In the genomic region with DNA sequence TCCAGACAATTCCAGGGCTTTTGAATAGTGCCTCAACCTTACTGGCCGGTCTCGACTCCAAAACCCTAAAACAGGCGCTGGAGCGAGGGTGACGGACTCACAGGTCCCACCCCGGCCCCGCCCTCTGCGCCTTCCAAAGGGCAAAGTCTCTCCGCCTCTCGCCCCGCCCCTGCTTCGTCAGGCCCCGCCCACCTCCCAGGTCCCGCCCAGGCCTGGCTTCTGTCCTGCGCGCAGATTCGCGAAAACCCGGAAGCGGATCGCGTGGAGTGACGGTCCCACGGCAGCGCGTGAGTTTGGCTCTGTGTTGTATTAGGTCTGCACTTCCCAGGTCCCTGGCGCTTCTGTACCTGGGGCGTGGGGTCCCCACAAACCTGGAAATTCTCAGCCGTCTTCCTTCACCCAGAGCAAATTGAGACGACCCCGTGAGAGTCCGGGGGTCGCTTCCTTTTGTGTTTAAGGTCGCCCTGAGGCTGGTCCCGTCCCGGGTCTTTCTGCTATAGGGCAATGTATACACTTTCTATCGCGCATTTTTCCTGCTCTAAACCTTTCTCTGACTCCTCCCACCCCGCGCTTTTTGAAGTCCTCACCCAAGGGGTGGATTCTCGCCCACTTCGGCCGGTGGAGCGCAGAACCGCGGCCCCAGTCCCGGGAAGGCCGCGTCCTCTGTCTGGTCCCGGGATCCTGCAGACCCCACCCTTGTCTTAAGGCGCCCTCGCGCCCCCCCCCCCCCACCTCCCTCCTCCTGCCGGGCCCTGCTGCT, we compare ENCODE assay signal across 1 cellular context.
TF ChIP-seq lines count a peak whose summit lies in the region.

TSS of gene ZNF813 (plus strand) at position 231 of the 760 bp plus-strand sequence. CDS start 16,090 bp downstream, outside the sequence.

TF ChIP-seq in HepG2, 621 proteins besides CTCF, POLR2A, EP300 and RAD21 (continued from another document and continues in another):
- TF ChIP-seq, protein P1, sequence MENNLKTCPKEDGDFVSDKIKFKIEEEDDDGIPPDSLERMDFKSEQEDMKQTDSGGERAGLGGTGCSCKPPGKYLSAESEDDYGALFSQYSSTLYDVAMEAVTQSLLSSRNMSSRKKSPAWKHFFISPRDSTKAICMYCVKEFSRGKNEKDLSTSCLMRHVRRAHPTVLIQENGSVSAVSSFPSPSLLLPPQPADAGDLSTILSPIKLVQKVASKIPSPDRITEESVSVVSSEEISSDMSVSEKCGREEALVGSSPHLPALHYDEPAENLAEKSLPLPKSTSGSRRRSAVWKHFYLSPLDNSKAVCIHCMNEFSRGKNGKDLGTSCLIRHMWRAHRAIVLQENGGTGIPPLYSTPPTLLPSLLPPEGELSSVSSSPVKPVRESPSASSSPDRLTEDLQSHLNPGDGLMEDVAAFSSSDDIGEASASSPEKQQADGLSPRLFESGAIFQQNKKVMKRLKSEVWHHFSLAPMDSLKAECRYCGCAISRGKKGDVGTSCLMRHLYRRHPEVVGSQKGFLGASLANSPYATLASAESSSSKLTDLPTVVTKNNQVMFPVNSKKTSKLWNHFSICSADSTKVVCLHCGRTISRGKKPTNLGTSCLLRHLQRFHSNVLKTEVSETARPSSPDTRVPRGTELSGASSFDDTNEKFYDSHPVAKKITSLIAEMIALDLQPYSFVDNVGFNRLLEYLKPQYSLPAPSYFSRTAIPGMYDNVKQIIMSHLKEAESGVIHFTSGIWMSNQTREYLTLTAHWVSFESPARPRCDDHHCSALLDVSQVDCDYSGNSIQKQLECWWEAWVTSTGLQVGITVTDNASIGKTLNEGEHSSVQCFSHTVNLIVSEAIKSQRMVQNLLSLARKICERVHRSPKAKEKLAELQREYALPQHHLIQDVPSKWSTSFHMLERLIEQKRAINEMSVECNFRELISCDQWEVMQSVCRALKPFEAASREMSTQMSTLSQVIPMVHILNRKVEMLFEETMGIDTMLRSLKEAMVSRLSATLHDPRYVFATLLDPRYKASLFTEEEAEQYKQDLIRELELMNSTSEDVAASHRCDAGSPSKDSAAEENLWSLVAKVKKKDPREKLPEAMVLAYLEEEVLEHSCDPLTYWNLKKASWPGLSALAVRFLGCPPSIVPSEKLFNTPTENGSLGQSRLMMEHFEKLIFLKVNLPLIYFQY (CRISPR knock-in tag; IDR thresholded peaks at IDR 0.05; ENCODE audit: borderline replicate concordance) = peak; percentile 39; the same call in 1 of the 2 replicates
- TF ChIP-seq YEATS2 (CRISPR knock-in tag; IDR thresholded peaks at IDR 0.05; ENCODE audit: borderline replicate concordance) = 0 out of 2 replicates have a peak, but pooled peaks have one; percentile 27
- no peak for TF ChIP-seq GRHL1 (CRISPR knock-in tag; conservative IDR thresholded peaks at IDR 0.05)
- TF ChIP-seq CREB1 (IDR thresholded peaks at IDR 0.05) = peak; percentile 13; the same call in 1 of the 2 replicates
- no peak for TF ChIP-seq CREB1 (CRISPR knock-in tag; IDR thresholded peaks at IDR 0.05)
- no peak for TF ChIP-seq MIXL1 (CRISPR knock-in tag; IDR thresholded peaks at IDR 0.05)
- TF ChIP-seq TSC22D2 (CRISPR knock-in tag; IDR thresholded peaks at IDR 0.05; ENCODE audit: borderline replicate concordance) = 0 out of 2 replicates have a peak, but pooled peaks have one; percentile 24
- TF ChIP-seq MAZ (IDR thresholded peaks at IDR 0.05; ENCODE audit: borderline replicate concordance, low read depth, low read length) = no peak
- TF ChIP-seq MAZ (CRISPR knock-in tag; IDR thresholded peaks at IDR 0.05; ENCODE audit: low read depth) = peak; percentile 52; the same call in 1 of the 2 replicates
- TF ChIP-seq PHF20 (CRISPR knock-in tag; IDR thresholded peaks at IDR 0.05) = peak; percentile 66
- TF ChIP-seq ZNF563 (CRISPR knock-in tag; IDR thresholded peaks at IDR 0.05) = no peak
- TF ChIP-seq ETV5 (CRISPR knock-in tag; IDR thresholded peaks at IDR 0.05; ENCODE audit: borderline replicate concordance) = 0 out of 2 replicates have a peak, but pooled peaks have one; percentile 23
- TF ChIP-seq ZBTB40 (IDR thresholded peaks at IDR 0.05) = no peak
- no peak for TF ChIP-seq ZBTB40 (CRISPR knock-in tag; IDR thresholded peaks at IDR 0.05)
- TF ChIP-seq HOXA3 (CRISPR knock-in tag; IDR thresholded peaks at IDR 0.05) = peak; percentile 43
- no peak for TF ChIP-seq ZNF282 (IDR thresholded peaks at IDR 0.05; ENCODE audit: partially characterized antibody)
- TF ChIP-seq, protein P2, sequence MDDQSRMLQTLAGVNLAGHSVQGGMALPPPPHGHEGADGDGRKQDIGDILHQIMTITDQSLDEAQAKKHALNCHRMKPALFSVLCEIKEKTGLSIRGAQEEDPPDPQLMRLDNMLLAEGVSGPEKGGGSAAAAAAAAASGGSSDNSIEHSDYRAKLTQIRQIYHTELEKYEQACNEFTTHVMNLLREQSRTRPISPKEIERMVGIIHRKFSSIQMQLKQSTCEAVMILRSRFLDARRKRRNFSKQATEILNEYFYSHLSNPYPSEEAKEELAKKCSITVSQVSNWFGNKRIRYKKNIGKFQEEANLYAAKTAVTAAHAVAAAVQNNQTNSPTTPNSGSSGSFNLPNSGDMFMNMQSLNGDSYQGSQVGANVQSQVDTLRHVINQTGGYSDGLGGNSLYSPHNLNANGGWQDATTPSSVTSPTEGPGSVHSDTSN (CRISPR knock-in tag; IDR thresholded peaks at IDR 0.05; ENCODE audit: borderline replicate concordance) = no peak
- no peak; the same call in 1 of the 2 replicates for TF ChIP-seq ZFY (CRISPR knock-in tag; IDR thresholded peaks at IDR 0.05)
- no peak for TF ChIP-seq SMARCE1 (IDR thresholded peaks at IDR 0.05; ENCODE audit: borderline replicate concordance)
- TF ChIP-seq FOXK1 (CRISPR knock-in tag; IDR thresholded peaks at IDR 0.05; ENCODE audit: borderline replicate concordance, low read depth) = 0 out of 2 replicates have a peak, but pooled peaks have one; percentile 31
- TF ChIP-seq MTA1 (CRISPR knock-in tag; IDR thresholded peaks at IDR 0.05; ENCODE audit: borderline replicate concordance) = 0 out of 2 replicates have a peak, but pooled peaks have one; percentile 27
- TF ChIP-seq GABPB1 (CRISPR knock-in tag; IDR thresholded peaks at IDR 0.05) = peak; percentile 72
- TF ChIP-seq ZNF761 (CRISPR knock-in tag; conservative IDR thresholded peaks at IDR 0.05) = no peak
- TF ChIP-seq, protein P3, sequence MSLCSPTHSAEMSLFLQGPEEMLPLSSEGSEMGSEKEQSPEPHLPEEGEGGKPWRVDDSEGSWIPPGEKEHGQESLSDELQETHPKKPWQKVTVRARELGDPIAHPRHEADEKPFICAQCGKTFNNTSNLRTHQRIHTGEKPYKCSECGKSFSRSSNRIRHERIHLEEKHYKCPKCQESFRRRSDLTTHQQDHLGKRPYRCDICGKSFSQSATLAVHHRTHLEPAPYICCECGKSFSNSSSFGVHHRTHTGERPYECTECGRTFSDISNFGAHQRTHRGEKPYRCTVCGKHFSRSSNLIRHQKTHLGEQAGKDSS (CRISPR knock-in tag; IDR thresholded peaks at IDR 0.05; ENCODE audit: borderline replicate concordance, low read depth) = no peak; the same call in 1 of the 2 replicates
- TF ChIP-seq ZNF629 (CRISPR knock-in tag; conservative IDR thresholded peaks at IDR 0.05) = no peak
- TF ChIP-seq, protein P4, sequence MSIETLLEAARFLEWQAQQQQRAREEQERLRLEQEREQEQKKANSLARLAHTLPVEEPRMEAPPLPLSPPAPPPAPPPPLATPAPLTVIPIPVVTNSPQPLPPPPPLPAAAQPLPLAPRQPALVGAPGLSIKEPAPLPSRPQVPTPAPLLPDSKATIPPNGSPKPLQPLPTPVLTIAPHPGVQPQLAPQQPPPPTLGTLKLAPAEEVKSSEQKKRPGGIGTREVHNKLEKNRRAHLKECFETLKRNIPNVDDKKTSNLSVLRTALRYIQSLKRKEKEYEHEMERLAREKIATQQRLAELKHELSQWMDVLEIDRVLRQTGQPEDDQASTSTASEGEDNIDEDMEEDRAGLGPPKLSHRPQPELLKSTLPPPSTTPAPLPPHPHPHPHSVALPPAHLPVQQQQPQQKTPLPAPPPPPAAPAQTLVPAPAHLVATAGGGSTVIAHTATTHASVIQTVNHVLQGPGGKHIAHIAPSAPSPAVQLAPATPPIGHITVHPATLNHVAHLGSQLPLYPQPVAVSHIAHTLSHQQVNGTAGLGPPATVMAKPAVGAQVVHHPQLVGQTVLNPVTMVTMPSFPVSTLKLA (IDR thresholded peaks at IDR 0.05) = no peak
- TF ChIP-seq KAT7 (CRISPR knock-in tag; IDR thresholded peaks at IDR 0.05; ENCODE audit: borderline replicate concordance) = peak; percentile 51; the same call in 1 of the 2 replicates
- no peak for TF ChIP-seq SOX6 (IDR thresholded peaks at IDR 0.05)
- TF ChIP-seq SOX6 (CRISPR knock-in tag; IDR thresholded peaks at IDR 0.05) = peak; percentile 31; the same call in 1 of the 2 replicates
- TF ChIP-seq FOSL2 (CRISPR knock-in tag; IDR thresholded peaks at IDR 0.05) = peak; percentile 20
- TF ChIP-seq RBM22 (optimal IDR thresholded peaks at IDR 0.05; ENCODE audit: low read length) = no peak
- no peak for TF ChIP-seq ZSCAN9 (CRISPR knock-in tag; IDR thresholded peaks at IDR 0.05; ENCODE audit: borderline replicate concordance)
- peak; percentile 60; the same call in 1 of the 2 replicates for TF ChIP-seq PHF21A (CRISPR knock-in tag; IDR thresholded peaks at IDR 0.05)
